Comparison of ENCODE assay signal across 1 cellular context in the genomic region with DNA sequence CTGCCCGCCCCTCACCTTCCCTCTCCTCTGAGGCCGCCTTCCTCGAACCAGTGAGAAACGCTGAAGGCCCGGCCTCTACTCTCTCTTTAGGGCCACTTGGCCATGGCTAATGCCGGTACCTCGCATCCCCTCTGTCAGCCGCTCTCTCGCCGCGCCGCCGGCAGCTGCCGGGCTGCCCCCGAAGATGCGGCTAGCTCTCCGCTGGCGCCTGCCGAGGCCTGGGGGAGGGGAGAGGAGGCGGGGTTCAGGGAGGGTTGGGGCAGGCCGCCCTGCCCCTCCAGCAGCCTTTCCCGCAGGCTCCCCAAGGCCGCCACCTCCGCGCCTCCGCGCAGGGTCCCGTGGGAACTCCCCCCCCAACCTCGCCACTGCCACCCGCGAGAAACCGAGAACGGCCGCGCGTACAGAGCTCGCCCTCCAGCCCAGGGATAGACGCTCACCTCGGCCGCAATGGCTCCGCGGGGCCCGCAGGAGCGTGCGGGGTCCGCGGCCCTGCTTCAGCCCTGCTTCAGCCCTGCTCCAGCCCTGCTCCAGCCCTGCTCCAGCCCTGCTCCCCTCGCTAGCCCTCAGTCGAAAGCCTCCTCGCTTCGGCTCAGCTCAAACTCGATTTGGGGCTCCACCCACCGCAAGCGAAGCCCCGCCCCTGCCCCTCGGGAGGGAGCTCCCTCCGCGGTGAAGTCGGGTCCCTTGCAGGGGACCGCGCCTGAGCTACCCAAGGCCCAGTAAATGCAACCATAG.
TF ChIP-seq lines count a peak whose summit lies in the region.

A gene with protein sequence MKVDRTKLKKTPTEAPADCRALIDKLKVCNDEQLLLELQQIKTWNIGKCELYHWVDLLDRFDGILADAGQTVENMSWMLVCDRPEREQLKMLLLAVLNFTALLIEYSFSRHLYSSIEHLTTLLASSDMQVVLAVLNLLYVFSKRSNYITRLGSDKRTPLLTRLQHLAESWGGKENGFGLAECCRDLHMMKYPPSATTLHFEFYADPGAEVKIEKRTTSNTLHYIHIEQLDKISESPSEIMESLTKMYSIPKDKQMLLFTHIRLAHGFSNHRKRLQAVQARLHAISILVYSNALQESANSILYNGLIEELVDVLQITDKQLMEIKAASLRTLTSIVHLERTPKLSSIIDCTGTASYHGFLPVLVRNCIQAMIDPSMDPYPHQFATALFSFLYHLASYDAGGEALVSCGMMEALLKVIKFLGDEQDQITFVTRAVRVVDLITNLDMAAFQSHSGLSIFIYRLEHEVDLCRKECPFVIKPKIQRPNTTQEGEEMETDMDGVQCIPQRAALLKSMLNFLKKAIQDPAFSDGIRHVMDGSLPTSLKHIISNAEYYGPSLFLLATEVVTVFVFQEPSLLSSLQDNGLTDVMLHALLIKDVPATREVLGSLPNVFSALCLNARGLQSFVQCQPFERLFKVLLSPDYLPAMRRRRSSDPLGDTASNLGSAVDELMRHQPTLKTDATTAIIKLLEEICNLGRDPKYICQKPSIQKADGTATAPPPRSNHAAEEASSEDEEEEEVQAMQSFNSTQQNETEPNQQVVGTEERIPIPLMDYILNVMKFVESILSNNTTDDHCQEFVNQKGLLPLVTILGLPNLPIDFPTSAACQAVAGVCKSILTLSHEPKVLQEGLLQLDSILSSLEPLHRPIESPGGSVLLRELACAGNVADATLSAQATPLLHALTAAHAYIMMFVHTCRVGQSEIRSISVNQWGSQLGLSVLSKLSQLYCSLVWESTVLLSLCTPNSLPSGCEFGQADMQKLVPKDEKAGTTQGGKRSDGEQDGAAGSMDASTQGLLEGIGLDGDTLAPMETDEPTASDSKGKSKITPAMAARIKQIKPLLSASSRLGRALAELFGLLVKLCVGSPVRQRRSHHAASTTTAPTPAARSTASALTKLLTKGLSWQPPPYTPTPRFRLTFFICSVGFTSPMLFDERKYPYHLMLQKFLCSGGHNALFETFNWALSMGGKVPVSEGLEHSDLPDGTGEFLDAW (N-terminal part only) (minus strand): TSS at position 569 of the 735 bp plus-strand sequence. CDS start 32,612 bp downstream, outside the sequence.

TF ChIP-seq in SK-N-SH, 30 proteins besides CTCF, POLR2A, EP300 and RAD21:
- TF ChIP-seq SMC3 (IDR thresholded peaks at IDR 0.05; ENCODE audit: low read depth, low read length) (no peak), GABPA (IDR thresholded peaks at IDR 0.05; ENCODE audit: low read depth) (no peak), TCF12 (IDR thresholded peaks at IDR 0.05) (0 out of 2 replicates have a peak, but pooled peaks have one; percentile 9), CHD2 (IDR thresholded peaks at IDR 0.05; ENCODE audit: low read length, partially characterized antibody) (peak; percentile 70), TAF1 (IDR thresholded peaks at IDR 0.05; ENCODE audit: borderline replicate concordance, low read depth, low read length) (peak; percentile 71), YY1 (IDR thresholded peaks at IDR 0.05; ENCODE audit: low read depth) (0 out of 2 replicates have a peak, but pooled peaks have one; percentile 18), SIN3A (IDR thresholded peaks at IDR 0.05; ENCODE audit: borderline replicate concordance, low read depth, low read length) (peak; percentile 66; the same call in 1 of the 2 replicates), POLR2AphosphoS5 (IDR thresholded peaks at IDR 0.05; ENCODE audit: low read depth, low read length) (peak; percentile 50), MEF2A (IDR thresholded peaks at IDR 0.05; ENCODE audit: borderline replicate concordance, low read depth) (no peak)
- TF ChIP-seq, protein P1, sequence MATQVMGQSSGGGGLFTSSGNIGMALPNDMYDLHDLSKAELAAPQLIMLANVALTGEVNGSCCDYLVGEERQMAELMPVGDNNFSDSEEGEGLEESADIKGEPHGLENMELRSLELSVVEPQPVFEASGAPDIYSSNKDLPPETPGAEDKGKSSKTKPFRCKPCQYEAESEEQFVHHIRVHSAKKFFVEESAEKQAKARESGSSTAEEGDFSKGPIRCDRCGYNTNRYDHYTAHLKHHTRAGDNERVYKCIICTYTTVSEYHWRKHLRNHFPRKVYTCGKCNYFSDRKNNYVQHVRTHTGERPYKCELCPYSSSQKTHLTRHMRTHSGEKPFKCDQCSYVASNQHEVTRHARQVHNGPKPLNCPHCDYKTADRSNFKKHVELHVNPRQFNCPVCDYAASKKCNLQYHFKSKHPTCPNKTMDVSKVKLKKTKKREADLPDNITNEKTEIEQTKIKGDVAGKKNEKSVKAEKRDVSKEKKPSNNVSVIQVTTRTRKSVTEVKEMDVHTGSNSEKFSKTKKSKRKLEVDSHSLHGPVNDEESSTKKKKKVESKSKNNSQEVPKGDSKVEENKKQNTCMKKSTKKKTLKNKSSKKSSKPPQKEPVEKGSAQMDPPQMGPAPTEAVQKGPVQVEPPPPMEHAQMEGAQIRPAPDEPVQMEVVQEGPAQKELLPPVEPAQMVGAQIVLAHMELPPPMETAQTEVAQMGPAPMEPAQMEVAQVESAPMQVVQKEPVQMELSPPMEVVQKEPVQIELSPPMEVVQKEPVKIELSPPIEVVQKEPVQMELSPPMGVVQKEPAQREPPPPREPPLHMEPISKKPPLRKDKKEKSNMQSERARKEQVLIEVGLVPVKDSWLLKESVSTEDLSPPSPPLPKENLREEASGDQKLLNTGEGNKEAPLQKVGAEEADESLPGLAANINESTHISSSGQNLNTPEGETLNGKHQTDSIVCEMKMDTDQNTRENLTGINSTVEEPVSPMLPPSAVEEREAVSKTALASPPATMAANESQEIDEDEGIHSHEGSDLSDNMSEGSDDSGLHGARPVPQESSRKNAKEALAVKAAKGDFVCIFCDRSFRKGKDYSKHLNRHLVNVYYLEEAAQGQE (IDR thresholded peaks at IDR 0.05; ENCODE audit: low read depth, low read length) = no peak
- TF ChIP-seq, protein P2, sequence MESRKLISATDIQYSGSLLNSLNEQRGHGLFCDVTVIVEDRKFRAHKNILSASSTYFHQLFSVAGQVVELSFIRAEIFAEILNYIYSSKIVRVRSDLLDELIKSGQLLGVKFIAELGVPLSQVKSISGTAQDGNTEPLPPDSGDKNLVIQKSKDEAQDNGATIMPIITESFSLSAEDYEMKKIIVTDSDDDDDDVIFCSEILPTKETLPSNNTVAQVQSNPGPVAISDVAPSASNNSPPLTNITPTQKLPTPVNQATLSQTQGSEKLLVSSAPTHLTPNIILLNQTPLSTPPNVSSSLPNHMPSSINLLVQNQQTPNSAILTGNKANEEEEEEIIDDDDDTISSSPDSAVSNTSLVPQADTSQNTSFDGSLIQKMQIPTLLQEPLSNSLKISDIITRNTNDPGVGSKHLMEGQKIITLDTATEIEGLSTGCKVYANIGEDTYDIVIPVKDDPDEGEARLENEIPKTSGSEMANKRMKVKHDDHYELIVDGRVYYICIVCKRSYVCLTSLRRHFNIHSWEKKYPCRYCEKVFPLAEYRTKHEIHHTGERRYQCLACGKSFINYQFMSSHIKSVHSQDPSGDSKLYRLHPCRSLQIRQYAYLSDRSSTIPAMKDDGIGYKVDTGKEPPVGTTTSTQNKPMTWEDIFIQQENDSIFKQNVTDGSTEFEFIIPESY (IDR thresholded peaks at IDR 0.05; ENCODE audit: borderline replicate concordance, low read depth) = 0 out of 2 replicates have a peak, but pooled peaks have one; percentile 42
- TF ChIP-seq, protein P3, sequence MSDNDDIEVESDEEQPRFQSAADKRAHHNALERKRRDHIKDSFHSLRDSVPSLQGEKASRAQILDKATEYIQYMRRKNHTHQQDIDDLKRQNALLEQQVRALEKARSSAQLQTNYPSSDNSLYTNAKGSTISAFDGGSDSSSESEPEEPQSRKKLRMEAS (IDR thresholded peaks at IDR 0.05; ENCODE audit: low read depth) = 0 out of 2 replicates have a peak, but pooled peaks have one; percentile 39
- TF ChIP-seq, protein P4, sequence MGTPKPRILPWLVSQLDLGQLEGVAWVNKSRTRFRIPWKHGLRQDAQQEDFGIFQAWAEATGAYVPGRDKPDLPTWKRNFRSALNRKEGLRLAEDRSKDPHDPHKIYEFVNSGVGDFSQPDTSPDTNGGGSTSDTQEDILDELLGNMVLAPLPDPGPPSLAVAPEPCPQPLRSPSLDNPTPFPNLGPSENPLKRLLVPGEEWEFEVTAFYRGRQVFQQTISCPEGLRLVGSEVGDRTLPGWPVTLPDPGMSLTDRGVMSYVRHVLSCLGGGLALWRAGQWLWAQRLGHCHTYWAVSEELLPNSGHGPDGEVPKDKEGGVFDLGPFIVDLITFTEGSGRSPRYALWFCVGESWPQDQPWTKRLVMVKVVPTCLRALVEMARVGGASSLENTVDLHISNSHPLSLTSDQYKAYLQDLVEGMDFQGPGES (IDR thresholded peaks at IDR 0.05; ENCODE audit: low read depth, low read length) = no peak
